ENCODE assay signal across 18 cellular contexts in the genomic region with DNA sequence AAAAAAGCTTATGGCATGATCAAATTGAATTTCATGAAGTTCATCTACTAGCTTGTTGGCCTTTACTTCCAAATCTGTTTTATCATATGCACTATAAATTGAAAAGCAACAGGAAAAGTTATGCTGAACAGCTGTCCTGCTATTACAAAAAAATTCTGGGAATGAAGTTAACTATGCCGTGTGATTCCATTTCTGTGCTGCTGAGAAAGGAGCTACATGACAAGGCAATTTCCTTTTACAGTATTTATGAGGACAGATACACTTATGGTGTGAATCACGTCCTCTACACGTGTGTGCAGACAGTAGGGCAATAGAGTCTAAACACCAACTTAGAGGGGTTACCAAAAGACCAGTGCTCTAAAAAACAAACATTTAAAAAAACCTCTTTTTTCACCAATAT.
"Had no signal": no experiment of that assay in that cellular context is flagged by ENCODE, and none has a peak within 500 bp of the region (broad histone marks: within the 10 kb centered on the region; RNA-seq: fewer than 3 reads in every experiment).

No MANE protein-coding gene starts in this region.

- H3K9me3 Mint-ChIP-seq: activated naive CD8-positive, alpha-beta T cell treated with anti-CD3 and anti-CD28 coated beads, Interleukin-2, amount 10 ng/mL, durations not matched to agents 7 days and 5 days; nephron progenitor cell; stimulated activated memory B cell treated with anti-CD40 and anti-IgM and Interleukin-4, amounts not matched to agents 10 μg/mL and 1 μg/mL and 100 μg/mL, for 72 hours had no signal

- H3K4me3 Mint-ChIP-seq: activated naive CD8-positive, alpha-beta T cell treated with anti-CD3 and anti-CD28 coated beads, Interleukin-2, amount 10 ng/mL, durations not matched to agents 7 days and 5 days; nephron progenitor cell; stimulated activated memory B cell treated with anti-CD40 and anti-IgM and Interleukin-4, amounts not matched to agents 10 μg/mL and 1 μg/mL and 100 μg/mL, for 72 hours had no signal

- H3K36me3 Mint-ChIP-seq: activated naive CD8-positive, alpha-beta T cell treated with anti-CD3 and anti-CD28 coated beads, Interleukin-2, amount 10 ng/mL, durations not matched to agents 7 days and 5 days; stimulated activated memory B cell treated with anti-CD40 and anti-IgM and Interleukin-4, amounts not matched to agents 10 μg/mL and 1 μg/mL and 100 μg/mL, for 72 hours had no signal

- ATAC-seq: lower lobe of right lung; mucosa of descending colon; stimulated activated memory B cell treated with anti-CD40 and anti-IgM and Interleukin-4, amounts not matched to agents 10 μg/mL and 1 μg/mL and 100 μg/mL, for 72 hours had no signal

- H3K4me1 ChIP-seq: lower lobe of right lung, tibial artery, uterus had no signal

- H3K27me3 ChIP-seq: ovary, tibial artery, uterus had no signal

- H3K27ac ChIP-seq: lower lobe of right lung, ovary, skin epidermis, tibial artery, uterus had no signal

- DNase-seq: activated CD4-positive, alpha-beta T cell treated with anti-CD3 and anti-CD28 coated beads for 1 hour; activated CD4-positive, alpha-beta T cell treated with anti-CD3 and anti-CD28 coated beads, Interleukin-2, amount 50 U/mL, for 48 hours; activated gamma-delta T cell; activated naive CD8-positive, alpha-beta T cell treated with anti-CD3 and anti-CD28 coated beads, Interleukin-2, amount 10 ng/mL, durations not matched to agents 7 days and 5 days; activated T-cell treated with anti-CD3 and anti-CD28 coated beads, Interleukin-2, amount 50 U/mL, for 48 hours; aorta; hippocampal formation; lower lobe of right lung; mucosa of descending colon; nephron progenitor cell; ovary; retina; SW 1271; T-helper 9 cell; tibial artery; uterus had no signal

- H3K4me1 Mint-ChIP-seq: activated naive CD8-positive, alpha-beta T cell treated with anti-CD3 and anti-CD28 coated beads, Interleukin-2, amount 10 ng/mL, durations not matched to agents 7 days and 5 days; nephron progenitor cell had no signal

- H3K4me3 ChIP-seq: lower lobe of right lung, mucosa of descending colon, ovary, skin epidermis, tibial artery, uterus had no signal

- H3K9me3 ChIP-seq: lower lobe of right lung, mucosa of descending colon, ovary, tibial artery, uterus had no signal

- H3K36me3 ChIP-seq: lower lobe of right lung, ovary, tibial artery, uterus had no signal

- H3K27ac Mint-ChIP-seq: activated naive CD8-positive, alpha-beta T cell treated with anti-CD3 and anti-CD28 coated beads, Interleukin-2, amount 10 ng/mL, durations not matched to agents 7 days and 5 days; nephron progenitor cell; stimulated activated memory B cell treated with anti-CD40 and anti-IgM and Interleukin-4, amounts not matched to agents 10 μg/mL and 1 μg/mL and 100 μg/mL, for 72 hours had no signal
